Comparison of ENCODE assay signal across 14 cellular contexts in genomic region chr12:51383281-51383905, GRCh38. TPM values are rescaled to one million over a fixed set of nuclear protein-coding genes. Genes with fewer than 3 reads are reported as not detected.
A peak's percentile ranks its signal among the peaks of the same experiment; 100 is the strongest.
DNase-seq lines count a peak whose midpoint lies in the region; ATAC-seq and TF ChIP-seq lines count a peak whose summit lies in the region.
"Had no signal": no experiment of that assay in that cellular context is flagged by ENCODE, and none has a peak within 500 bp of the region (broad histone marks: within the 10 kb centered on the region; RNA-seq: fewer than 3 reads in every experiment).

No MANE protein-coding gene starts in this region.

- H3K9me2 ChIP-seq in OCI-LY7 (ENCODE audit: insufficient read depth, low read length) (no peaks in the 10 kb centered on the region), SK-N-SH (no peaks in the 10 kb centered on the region)

- H3K9me3 ChIP-seq in CD8-positive, alpha-beta T cell (ENCODE audit: low read length), result no peaks in the 10 kb centered on the region
- H3K9me3 ChIP-seq in OCI-LY7 (ENCODE audit: low read length), result no peaks in the 10 kb centered on the region
- no peaks in the 10 kb centered on the region for H3K9me3 ChIP-seq in SK-N-SH
- H3K9me3 ChIP-seq: gastroesophageal sphincter, neutrophil had no signal

- H3K4me1 Mint-ChIP-seq in CD8-positive, alpha-beta T cell (ENCODE audit: low read depth), result peaks cover 45% of the 10 kb centered on the region

- CTCF ChIA-PET in CD8-positive, alpha-beta T cell (lab: Charles Lee), result interaction anchor here (1.0 kb wide), 1 partner anchor 18 kb away, joined by 4 read pairs; no protein-coding TSS in a partner anchor
- CTCF ChIA-PET in OCI-LY7 (lab: Charles Lee; ENCODE audit: unreplicated experiment) (interaction anchor here (0.6 kb wide), 1 partner anchor 741 kb away, joined by 3 read pairs; no protein-coding TSS in a partner anchor), SK-N-SH (lab: Yijun Ruan, JAX) (interaction anchor here (0.8 to 1.1 kb wide), 3 partner anchors 12 to 619 kb away, joined by 3 to 5 read pairs (median 3); partner anchors contain the start of gene ATF1)

- ATAC-seq in CD8-positive, alpha-beta T cell, result peak; percentile 57
- ATAC-seq in GM21825 (IDR thresholded peaks at IDR 0.05; ENCODE audit: unreplicated experiment) (no peak), HG03432 (IDR thresholded peaks at IDR 0.05; ENCODE audit: unreplicated experiment) (no peak)
- ATAC-seq: gastroesophageal sphincter had no signal

- peaks cover 34% of the 10 kb centered on the region for H3K4me1 ChIP-seq in CD8-positive, alpha-beta T cell (ENCODE audit: insufficient read depth, low read length)
- H3K4me1 ChIP-seq in OCI-LY7 (ENCODE audit: insufficient read depth, low read length, poor library complexity, severe bottlenecking) (peaks cover 8% of the 10 kb centered on the region), SK-N-SH (ENCODE audit: control insufficient read depth in 1 of 2, insufficient read depth in 2 of 2, low read depth in 1 of 2, low read length in 1 of 2) (peaks cover 0 to 26% of the 10 kb centered on the region in 2 experiments; a peak in 2 of 4 replicates)

- no peak overlapping the region for H3K27ac ChIP-seq in CD8-positive, alpha-beta T cell (ENCODE audit: low read depth, low read length)
- H3K27ac ChIP-seq in OCI-LY7 (ENCODE audit: low read depth, low read length, poor library complexity, severe bottlenecking) (no peak overlapping the region), SK-N-SH (ENCODE audit: low read depth in 2 of 2, low read length in 1 of 2) (no peak overlapping the region; a peak in 1 of 4 replicates)
- H3K27ac ChIP-seq: gastroesophageal sphincter, neutrophil had no signal

- POLR2A ChIA-PET in CD8-positive, alpha-beta T cell (lab: Charles Lee), result interaction anchor here (1.5 kb wide), 1 partner anchor 12 kb away, joined by 7 read pairs; no protein-coding TSS in a partner anchor
- POLR2A ChIA-PET in OCI-LY7 (lab: Charles Lee) (interaction anchor here (0.8 kb wide), 1 partner anchor 441 kb away, joined by 3 read pairs; no protein-coding TSS in a partner anchor), SK-N-SH (lab: Yijun Ruan, JAX) (interaction anchor here (0.6 kb wide), 1 partner anchor 301 kb away, joined by 3 read pairs; no protein-coding TSS in a partner anchor)

- no peak overlapping the region for H3K9ac ChIP-seq in SK-N-SH

- BruUV-seq in OCI-LY7 (replicated peaks; lab: Mats Ljungman, UMichigan), result no TSS peak

- H3K36me3 ChIP-seq in CD8-positive, alpha-beta T cell (ENCODE audit: insufficient read depth, low read length), result peaks cover 12% of the 10 kb centered on the region
- H3K36me3 ChIP-seq in OCI-LY7 (ENCODE audit: insufficient read depth, low read length) (no peaks in the 10 kb centered on the region), SK-N-SH (replicated peaks in 1 of 2; ENCODE audit: control insufficient read depth in 1 of 2, insufficient read depth in 2 of 2, low read length in 1 of 2) (no peaks in the 10 kb centered on the region)
- H3K36me3 ChIP-seq: gastroesophageal sphincter, neutrophil had no signal

- H3K36me3 Mint-ChIP-seq in CD8-positive, alpha-beta T cell, result peaks cover 27% of the 10 kb centered on the region

- H3F3A ChIP-seq in SK-N-SH (replicated peaks; ENCODE audit: insufficient read depth), result no peaks in the 10 kb centered on the region

- peak overlapping the region; percentile 24 for H3K27ac Mint-ChIP-seq in CD8-positive, alpha-beta T cell
- H3K27ac Mint-ChIP-seq: stimulated activated naive B cell treated with anti-CD40 and anti-IgM and Interleukin-4, amounts not matched to agents 10 μg/mL and 1 μg/mL and 100 μg/mL, for 72 hours had no signal

- no peaks in the 10 kb centered on the region for H3K27me3 ChIP-seq in CD8-positive, alpha-beta T cell (ENCODE audit: insufficient read depth, low read length)
- H3K27me3 ChIP-seq in SK-N-SH (ENCODE audit: insufficient read depth), result no peaks in the 10 kb centered on the region
- H3K27me3 ChIP-seq: gastroesophageal sphincter, neutrophil had no signal

- no peak overlapping the region for H2AFZ ChIP-seq in OCI-LY7 (ENCODE audit: low read length)
- H2AFZ ChIP-seq in SK-N-SH (ENCODE audit: low read depth), result no peak overlapping the region

- TF ChIP-seq RAD21 in SK-N-SH (IDR thresholded peaks at IDR 0.05; ENCODE audit: low read length), result no peak

- H3K4me2 ChIP-seq in OCI-LY7 (ENCODE audit: low read length) (no peak overlapping the region), SK-N-SH (no peak overlapping the region)

- no peaks in the 10 kb centered on the region for H3K9me3 Mint-ChIP-seq in CD8-positive, alpha-beta T cell
- H3K9me3 Mint-ChIP-seq: stimulated activated naive B cell treated with anti-CD40 and anti-IgM and Interleukin-4, amounts not matched to agents 10 μg/mL and 1 μg/mL and 100 μg/mL, for 72 hours had no signal

- TF ChIP-seq CTCF in CD8-positive, alpha-beta T cell (IDR thresholded peaks at IDR 0.05), result no peak
- TF ChIP-seq CTCF in OCI-LY7 (conservative IDR thresholded peaks at IDR 0.05; ENCODE audit: low read length) (no peak), SK-N-SH (IDR thresholded peaks at IDR 0.05) (no peak)

- H3K4me3 Mint-ChIP-seq in CD8-positive, alpha-beta T cell, result no peak overlapping the region

- TF ChIP-seq EP300 in SK-N-SH (IDR thresholded peaks at IDR 0.05; ENCODE audit: borderline replicate concordance in 1 of 2, low read depth in 1 of 2, low read length in 1 of 2), result no peak

- H3K27me3 Mint-ChIP-seq in CD8-positive, alpha-beta T cell (ENCODE audit: low read depth), result no peaks in the 10 kb centered on the region
- H3K27me3 Mint-ChIP-seq: stimulated activated naive B cell treated with anti-CD40 and anti-IgM and Interleukin-4, amounts not matched to agents 10 μg/mL and 1 μg/mL and 100 μg/mL, for 72 hours had no signal

- no peak for DNase-seq in CD8-positive, alpha-beta T cell
- peak; percentile 49 for DNase-seq in H4 (ENCODE audit: low spot score)
- DNase-seq in OCI-LY7 (ENCODE audit: low spot score), result peak; percentile 21
- DNase-seq in kidney tubule cell (ENCODE audit: low spot score), result peak; percentile 58
- no peak for DNase-seq in SK-N-SH
- DNase-seq: amygdala; NCI-H774; stimulated activated naive B cell treated with anti-CD40 and anti-IgM and Interleukin-4, amounts not matched to agents 10 μg/mL and 1 μg/mL and 100 μg/mL, for 72 hours had no signal

- 66% methylated on average over 5 of the region's 5 CpGs for WGBS in SK-N-SH (ENCODE audit: low lambda C conversion rate)

- no peaks in the 10 kb centered on the region for H4K20me1 ChIP-seq in OCI-LY7 (ENCODE audit: insufficient read depth, low read length)
- no peaks in the 10 kb centered on the region for H4K20me1 ChIP-seq in SK-N-SH (ENCODE audit: insufficient read depth)

- intact Hi-C loops in CD8-positive, alpha-beta T cell (cut with DNase I, micrococcal nuclease), result no loop called here
- intact Hi-C loops in OCI-LY7 (cut with micrococcal nuclease; ENCODE audit: unreplicated experiment), result no loop called here

- no peak overlapping the region for H3K4me3 ChIP-seq in CD8-positive, alpha-beta T cell (ENCODE audit: low read depth, low read length)
- no peak overlapping the region for H3K4me3 ChIP-seq in OCI-LY7 (ENCODE audit: low read depth, low read length, poor library complexity, severe bottlenecking)
- H3K4me3 ChIP-seq in SK-N-SH (ENCODE audit: low read depth in 2 of 2, low read length in 1 of 2), result no peak overlapping the region
- H3K4me3 ChIP-seq: gastroesophageal sphincter had no signal

- H3K79me2 ChIP-seq in OCI-LY7 (ENCODE audit: insufficient read depth, low read depth, low read length) (no peaks in the 10 kb centered on the region), SK-N-SH (ENCODE audit: insufficient read depth) (no peaks in the 10 kb centered on the region)

TF ChIP-seq in SK-N-SH, 30 proteins besides CTCF, POLR2A, EP300 and RAD21:
- TF ChIP-seq IRF3 (IDR thresholded peaks at IDR 0.05; ENCODE audit: low read depth, low read length), result no peak
- no peak for TF ChIP-seq FOXJ3 (CRISPR knock-in tag; IDR thresholded peaks at IDR 0.05)
- no peak for TF ChIP-seq MEF2A (IDR thresholded peaks at IDR 0.05; ENCODE audit: borderline replicate concordance, low read depth)

RNA-seq across cellular contexts. Expression of gene GALNT6, which starts 7.8 kb away (rescaled TPM):
- total RNA-seq in CD8-positive, alpha-beta T cell, result 10 to 100 TPM; 10.8 to 13.4 TPM
- 0.06 TPM in 1 of 2 replicates, not detected in the other for total RNA-seq in H4 (2014; rRNA removed; shearing (Covaris generic))
- total RNA-seq in OCI-LY7 (2014; rRNA removed; shearing (Covaris generic)), result 0.41 and 1.4 TPM in 2 replicates
- total RNA-seq in OCI-LY7 (2022), result 4.8 and 5.5 TPM in 2 replicates
- polyA plus RNA-seq in SK-N-SH (2012; rRNA removed), result 0.47 and 0.74 TPM in 2 replicates
- 0.39 and 0.72 TPM in 2 replicates for polyA plus RNA-seq in SK-N-SH (2012; cell fraction: cytosol; rRNA removed)
- 0.19 and 0.51 TPM in 2 replicates for polyA plus RNA-seq in SK-N-SH (2012; cell fraction: nucleus; rRNA removed)

RNA-seq across cellular contexts. Expression of gene CELA1, which starts 36.9 kb away (rescaled TPM):
- total RNA-seq in CD8-positive, alpha-beta T cell, result under 1 TPM in 1 of 2 experiments, not detected in 1; 0.79 TPM
- not detected in 2 replicates for total RNA-seq in H4 (2014; rRNA removed; shearing (Covaris generic))
- not detected in 2 replicates for total RNA-seq in OCI-LY7 (2014; rRNA removed; shearing (Covaris generic))
- not detected in 2 replicates for total RNA-seq in OCI-LY7 (2022)
- 0.05 TPM in 1 of 2 replicates, not detected in the other for polyA plus RNA-seq in SK-N-SH (2012; rRNA removed)
- polyA plus RNA-seq in SK-N-SH (2012; cell fraction: cytosol; rRNA removed), result 0.03 and 0.04 TPM in 2 replicates
- polyA plus RNA-seq in SK-N-SH (2012; cell fraction: nucleus; rRNA removed), result not detected in 2 replicates
- total RNA-seq: gastroesophageal sphincter; MCF 10A; T-helper 1 cell treated with Interleukin-12 subunit alpha and Interleukin-12 subunit beta and Interleukin-4 antibody, amounts not matched to agents 30 ng/mL and 1 ng/mL, for 36 hours had no signal

RNA-seq across cellular contexts. Expression of gene SLC4A8, which starts 41.2 kb away (rescaled TPM):
- 1 to 10 TPM; 1.5 to 2.4 TPM for total RNA-seq in CD8-positive, alpha-beta T cell
- total RNA-seq in H4 (2014; rRNA removed; shearing (Covaris generic)), result 2.1 and 2.6 TPM in 2 replicates
- 0.21 and 1.0 TPM in 2 replicates for total RNA-seq in OCI-LY7 (2014; rRNA removed; shearing (Covaris generic))
- 6.7 and 9.8 TPM in 2 replicates for total RNA-seq in OCI-LY7 (2022)
- polyA plus RNA-seq in SK-N-SH (2012; rRNA removed), result 3.6 and 5.2 TPM in 2 replicates
- polyA plus RNA-seq in SK-N-SH (2012; cell fraction: cytosol; rRNA removed), result 3.9 TPM in 2 replicates
- polyA plus RNA-seq in SK-N-SH (2012; cell fraction: nucleus; rRNA removed), result 4.2 and 4.9 TPM in 2 replicates

RNA-seq across cellular contexts. Expression of gene BIN2, which starts 59.4 kb away (rescaled TPM):
- total RNA-seq in CD8-positive, alpha-beta T cell, result 100 to 1,000 TPM; 115 to 125 TPM
- not detected in 2 replicates for total RNA-seq in H4 (2014; rRNA removed; shearing (Covaris generic))
- 0.31 and 0.88 TPM in 2 replicates for total RNA-seq in OCI-LY7 (2014; rRNA removed; shearing (Covaris generic))
- 9.7 and 14.7 TPM in 2 replicates for total RNA-seq in OCI-LY7 (2022)
- polyA plus RNA-seq in SK-N-SH (2012; rRNA removed), result not detected in 2 replicates
- not detected in 2 replicates for polyA plus RNA-seq in SK-N-SH (2012; cell fraction: cytosol; rRNA removed)
- polyA plus RNA-seq in SK-N-SH (2012; cell fraction: nucleus; rRNA removed), result not detected in 2 replicates
- total RNA-seq: MCF 10A had no signal

Comparison
In these comparisons a context has a peak if more than half of its experiments do, and no peak if none do; other contexts are left out.
1. DNase-seq: peak in H4 (single experiment), OCI-LY7 (single experiment) and kidney tubule cell (single experiment); none in CD8-positive, alpha-beta T cell (0 of 7) and SK-N-SH (single experiment).